ENCODE assay signal across 11 cellular contexts in genomic region chr12:93740721-93741120, GRCh38.
DNase-seq lines count a peak whose midpoint lies in the region; ATAC-seq, FAIRE-seq and TF ChIP-seq lines count a peak whose summit lies in the region.
"Had no signal": no experiment of that assay in that cellular context is flagged by ENCODE, and none has a peak within 500 bp of the region (broad histone marks: within the 10 kb centered on the region; RNA-seq: fewer than 3 reads in every experiment).

No MANE protein-coding gene starts in this region.

- ATAC-seq in GM18858 (IDR thresholded peaks at IDR 0.05; ENCODE audit: unreplicated experiment), result no peak

- peak overlapping the region; percentile 89 for H3K4me3 Mint-ChIP-seq in T-helper 2 cell treated with Interferon-gamma antibody and Interleukin-4, amounts not matched to agents 5 μg/mL and 100 μg/mL, for 36 hours

- no peaks in the 10 kb centered on the region for H3K27me3 ChIP-seq in subcutaneous abdominal adipose tissue (ENCODE audit: control insufficient read depth in 5 of 5, insufficient read depth in 4 of 5, low read length in 5 of 5)

- no peak for DNase-seq in T-helper 2 cell treated with Interferon-gamma antibody and Interleukin-4, amounts not matched to agents 5 μg/mL and 100 μg/mL, for 36 hours (ENCODE audit: low spot score)
- no peak for DNase-seq in T-helper 2 cell
- no peak for DNase-seq in retina
- DNase-seq in occipital lobe (lab: John Stamatoyannopoulos, UW), result no peak
- DNase-seq: NCI-H524; stimulated activated CD4-positive, alpha-beta T cell treated with anti-CD3 and anti-CD28 coated beads, Interleukin-4, amount 100 ng/mL, for 24 hours had no signal

- no peaks in the 10 kb centered on the region for H3K9me3 Mint-ChIP-seq in T-helper 2 cell treated with Interferon-gamma antibody and Interleukin-4, amounts not matched to agents 5 μg/mL and 100 μg/mL, for 36 hours

- no peaks in the 10 kb centered on the region for H3K9me3 ChIP-seq in subcutaneous abdominal adipose tissue (ENCODE audit: control insufficient read depth in 5 of 5, low read length in 5 of 5)

- H3K27ac ChIP-seq in VCaP (peak overlapping the region; percentile 93), subcutaneous abdominal adipose tissue (ENCODE audit: low read depth, low read length) (peak overlapping the region; percentile 89)

- peak overlapping the region; percentile 52 to 97 (median 79) for H3K4me3 ChIP-seq in subcutaneous abdominal adipose tissue (ENCODE audit: low read depth in 1 of 5, low read length in 5 of 5)

- H3K36me3 ChIP-seq in subcutaneous abdominal adipose tissue (ENCODE audit: control insufficient read depth in 5 of 5, insufficient read depth in 5 of 5, low read length in 5 of 5), result no peaks in the 10 kb centered on the region

- no peak for TF ChIP-seq CTCF in VCaP (conservative IDR thresholded peaks at IDR 0.05)

- H3K4me1 ChIP-seq in subcutaneous abdominal adipose tissue (ENCODE audit: control insufficient read depth in 5 of 5, insufficient read depth in 5 of 5, low read length in 5 of 5), result peaks cover 5 to 54% (median 41%) of the 10 kb centered on the region in 5 donors

- peaks cover 2% of the 10 kb centered on the region for H3K36me3 Mint-ChIP-seq in T-helper 2 cell treated with Interferon-gamma antibody and Interleukin-4, amounts not matched to agents 5 μg/mL and 100 μg/mL, for 36 hours (ENCODE audit: low read depth)

- peak; percentile 41 for FAIRE-seq in islet of Langerhans (lab: Jason Lieb, UNC)
- FAIRE-seq: A204.1 had no signal

- no peak overlapping the region for H3K27ac Mint-ChIP-seq in T-helper 2 cell treated with Interferon-gamma antibody and Interleukin-4, amounts not matched to agents 5 μg/mL and 100 μg/mL, for 36 hours

- H3K9ac ChIP-seq in subcutaneous abdominal adipose tissue (ENCODE audit: low read length in 5 of 5), result peak overlapping the region in 4 of 5 donors; percentile 10 to 82 (median 78)

- peaks cover 20% of the 10 kb centered on the region for H3K4me1 Mint-ChIP-seq in T-helper 2 cell treated with Interferon-gamma antibody and Interleukin-4, amounts not matched to agents 5 μg/mL and 100 μg/mL, for 36 hours (ENCODE audit: low read depth)

- H3K27me3 Mint-ChIP-seq in T-helper 2 cell treated with Interferon-gamma antibody and Interleukin-4, amounts not matched to agents 5 μg/mL and 100 μg/mL, for 36 hours (ENCODE audit: low read depth), result peaks cover 2% of the 10 kb centered on the region
